7 cellular contexts compared by ENCODE assay signal in genomic region chr6:7155871-7156579, GRCh38. TPM values are rescaled to one million over a fixed set of nuclear protein-coding genes. Genes with fewer than 3 reads are reported as not detected.
A peak's percentile ranks its signal among the peaks of the same experiment; 100 is the strongest.
DNase-seq lines count a peak whose midpoint lies in the region; ATAC-seq, FAIRE-seq and TF ChIP-seq lines count a peak whose summit lies in the region.

No MANE protein-coding gene starts in this region.

- H2AFZ ChIP-seq in GM12878 (ENCODE audit: control insufficient read depth, low read depth, low read length): no peak overlapping the region

- SMC1A ChIA-PET in GM12878 (lab: Charles Lee; ENCODE audit: uncharacterized antibody, unreplicated experiment): interaction anchor here (0.5 to 8.4 kb wide), 22 partner anchors 10 to 718 kb away, joined by 3 to 256 read pairs (median 6); partner anchors contain the start of gene RREB1

- intact Hi-C loops in GM12878 (cut with micrococcal nuclease; ENCODE audit: unreplicated experiment): loop anchor here (2.0 to 10.0 kb wide), 4 partner anchors 49 to 569 kb away; partner anchors contain the start of genes LY86 and RREB1

- no peak for TF ChIP-seq CTCF in GM12878 (IDR thresholded peaks at IDR 0.05 in 2 of 3, conservative IDR thresholded peaks at IDR 0.05 in 1 of 3; ENCODE audit: control insufficient read depth in 2 of 3, extremely low read depth in 1 of 3, insufficient read depth in 1 of 3, low read depth in 3 of 3, low read length in 3 of 3)

- H3K79me2 ChIP-seq in GM12878 (ENCODE audit: control insufficient read depth, insufficient read depth, low read length): peaks cover 92% of the 10 kb centered on the region

- H3K9me3 ChIP-seq in GM12878 (replicated peaks; ENCODE audit: control insufficient read depth, insufficient read depth, low read length): no peaks in the 10 kb centered on the region

- no peak for TF ChIP-seq EP300 in GM12878 (IDR thresholded peaks at IDR 0.05; ENCODE audit: borderline replicate concordance in 1 of 2, control insufficient read depth in 1 of 2, low read depth in 2 of 2, low read length in 2 of 2)

- in situ Hi-C loops in GM12878 (cut with MboI): no loop called here

- DNase-seq in GM12878 (ENCODE audit: low read depth, low spot score): peak; percentile 86
- no peak for DNase-seq in C1 segment of cervical spinal cord (lab: John Stamatoyannopoulos, UW)
- DNase-seq in caudate nucleus (lab: John Stamatoyannopoulos, UW): no peak
- no peak for DNase-seq in AG08396 (ENCODE audit: low spot score)

- RAD21 ChIA-PET in GM12878 (lab: Charles Lee; ENCODE audit: unreplicated experiment): interaction anchor here (0.8 to 6.2 kb wide), 22 partner anchors 11 to 472 kb away, joined by 3 to 87 read pairs (median 5); partner anchors contain the start of gene RREB1

- peaks cover 0 to 2% of the 10 kb centered on the region in 2 experiments for H3K36me3 ChIP-seq in GM12878 (ENCODE audit: control insufficient read depth in 2 of 2, insufficient read depth in 2 of 2, low read length in 1 of 2)

- under 1% methylated on average over 7 of the region's 7 CpGs for WGBS in GM12878 (ENCODE audit: insufficient coverage, insufficient replicate concordance, low lambda C conversion rate, missing lambda C conversion rate)

- no peaks in the 10 kb centered on the region for H3K27me3 ChIP-seq in GM12878 (replicated peaks in 1 of 2; ENCODE audit: control insufficient read depth in 2 of 2, insufficient read depth in 2 of 2, low read length in 1 of 2)

- H3K4me3 ChIP-seq in GM12878: peak overlapping the region; percentile 58
- no peak overlapping the region for H3K4me3 ChIP-seq in skin epidermis

- POLR2A ChIA-PET in GM12878 (lab: Charles Lee): interaction anchor here (0.7 to 5.8 kb wide), 8 partner anchors 10 to 82 kb away, joined by 3 to 63 read pairs (median 5); no protein-coding TSS in a partner anchor

- H3K4me2 ChIP-seq in GM12878 (ENCODE audit: control insufficient read depth, insufficient read depth): peak overlapping the region; percentile 99

- H3K27ac ChIP-seq in GM12878 (ENCODE audit: control insufficient read depth, insufficient read depth): peak overlapping the region; percentile 93
- peak overlapping the region in 14 of 21 experiments; percentile 0 to 77 (median 43) for H3K27ac ChIP-seq in skin epidermis
- H3K27ac ChIP-seq in caudate nucleus (ENCODE audit: low read depth, low read length): no peak overlapping the region

- CTCF ChIA-PET in GM12878 (lab: Yijun Ruan, JAX): interaction anchor here (0.7 to 8.2 kb wide), 9 partner anchors 10 to 472 kb away, joined by 3 to 63 read pairs (median 3); no protein-coding TSS in a partner anchor

- BruUV-seq in GM12878 (replicated peaks; lab: Mats Ljungman, UMichigan): TSS peak; percentile 42

- peak overlapping the region; percentile 74 for H3K9ac ChIP-seq in GM12878 (ENCODE audit: control insufficient read depth, insufficient read depth, low read length)

- peak; percentile 43; the same call in 1 of the 2 replicates for TF ChIP-seq POLR2A in GM12878 (IDR thresholded peaks at IDR 0.05; ENCODE audit: low read depth, low read length)

- peak; percentile 86 for FAIRE-seq in GM12878 (lab: Jason Lieb, UNC)

- no peaks in the 10 kb centered on the region for H4K20me1 ChIP-seq in GM12878 (ENCODE audit: control insufficient read depth, insufficient read depth)

- H3K4me1 ChIP-seq in GM12878 (ENCODE audit: control insufficient read depth, insufficient read depth, low read length): peaks cover 80% of the 10 kb centered on the region

- ATAC-seq in GM19324 (IDR thresholded peaks at IDR 0.05; ENCODE audit: low FRiP score, unreplicated experiment) (peak; percentile 41), HG02981 (IDR thresholded peaks at IDR 0.05; ENCODE audit: unreplicated experiment) (peak; percentile 38), GM12878 (peak; percentile 68)

- TF ChIP-seq RAD21 in GM12878 (IDR thresholded peaks at IDR 0.05; ENCODE audit: insufficient read depth, low read depth, low read length): no peak

TF ChIP-seq in GM12878, 131 proteins besides CTCF, POLR2A, EP300 and RAD21 (continues in another document):
- TF ChIP-seq WRNIP1 (IDR thresholded peaks at IDR 0.05; ENCODE audit: borderline replicate concordance, low read depth, low read length): no peak
- peak; percentile 32; the same call in 1 of the 2 replicates for TF ChIP-seq SMAD5 (IDR thresholded peaks at IDR 0.05; ENCODE audit: low read depth)
- TF ChIP-seq KAT2A (conservative IDR thresholded peaks at IDR 0.05; ENCODE audit: control insufficient read depth, low read depth, low read length): no peak
- TF ChIP-seq SREBF2 (IDR thresholded peaks at IDR 0.05; ENCODE audit: low read length): no peak
- TF ChIP-seq ZNF24 (IDR thresholded peaks at IDR 0.05): no peak
- peak; percentile 48; the same call in 1 of the 2 replicates for TF ChIP-seq ZBED1 (IDR thresholded peaks at IDR 0.05; ENCODE audit: borderline replicate concordance)
- TF ChIP-seq CREB1 (IDR thresholded peaks at IDR 0.05; ENCODE audit: low read depth): no peak
- no peak for TF ChIP-seq NFYA (IDR thresholded peaks at IDR 0.05; ENCODE audit: borderline replicate concordance, low read depth, low read length)
- no peak for TF ChIP-seq ZNF384 (IDR thresholded peaks at IDR 0.05; ENCODE audit: borderline replicate concordance, low read depth, low read length)
- peak; percentile 91 for TF ChIP-seq SKIL (IDR thresholded peaks at IDR 0.05; ENCODE audit: low read depth, poor library complexity, severe bottlenecking)
- no peak for TF ChIP-seq HSF1 (IDR thresholded peaks at IDR 0.05; ENCODE audit: low read depth, low read length)
- peak; percentile 7; the same call in 1 of the 2 replicates for TF ChIP-seq ATF7 (IDR thresholded peaks at IDR 0.05; ENCODE audit: low read depth)
- TF ChIP-seq BCL11A (IDR thresholded peaks at IDR 0.05; ENCODE audit: low read depth, low read length): no peak
- TF ChIP-seq BHLHE40 (IDR thresholded peaks at IDR 0.05; ENCODE audit: borderline replicate concordance in 1 of 2, low read depth in 2 of 2, low read length in 1 of 2): 0 out of 4 replicates have a peak, but pooled peaks of 1 of the 2 experiments have one; percentile 25
- no peak for TF ChIP-seq ZNF207 (IDR thresholded peaks at IDR 0.05; ENCODE audit: borderline replicate concordance)
- no peak for TF ChIP-seq CHD2 (IDR thresholded peaks at IDR 0.05; ENCODE audit: borderline replicate concordance, low read depth, low read length)

RNA-seq across cellular contexts. Expression of gene RREB1, which starts 48.3 kb away (rescaled TPM):
- 160 and 173 TPM in 2 replicates for total RNA-seq in GM12878 (2013; cell fraction: nucleolus; rRNA removed)
- total RNA-seq in GM12878 (2014; rRNA removed) (12.3 and 14.9 TPM in 2 replicates), GM12878 (2014; rRNA removed; fragmentation: Illumina TruSeq; extraction: Trizol) (12.4 and 12.5 TPM in 2 replicates), GM12878 (2021) (27.3 and 30.3 TPM in 2 replicates)
- 5.8 TPM for polyA plus RNA-seq in GM12878 (2011; ENCODE audit: low read depth)
- polyA plus RNA-seq in GM12878 (2011; rRNA removed) (2.9 and 3.1 TPM in 2 replicates), GM12878 (2014; fragmentation: Illumina TruSeq; extraction: Trizol) (4.4 and 7.2 TPM in 2 replicates), GM12878 (2014; fragmentation: Nextera tagmentation; extraction: Ambion mirVana) (1 to 10 TPM; 1.9 to 2.1 TPM), GM12878 (2014; rRNA removed) (9.3 and 11.3 TPM in 2 replicates), GM12878 (2016; fragmentation: Nextera tagmentation; extraction: Ambion mirVana) (1 to 10 TPM; 7.9 to 9.9 TPM)
- polyA plus RNA-seq in GM12878 (2011; cell fraction: cytosol; rRNA removed): 2.9 and 4.9 TPM in 2 replicates
- polyA plus RNA-seq in GM12878 (2011; cell fraction: nucleus; rRNA removed): 13.5 and 17.6 TPM in 2 replicates
- 11.1 and 11.2 TPM in 2 replicates for polyA plus RNA-seq in GM12878 (2012)
- 39.6 and 43.2 TPM in 2 replicates for polyA minus RNA-seq in GM12878 (2011; rRNA and poly(A)+ RNA removed)
- 10.9 and 14.4 TPM in 2 replicates for polyA minus RNA-seq in GM12878 (2011; cell fraction: cytosol; rRNA and poly(A)+ RNA removed)
- polyA minus RNA-seq in GM12878 (2011; cell fraction: nucleus; rRNA and poly(A)+ RNA removed): 39.0 and 65.1 TPM in 2 replicates
